ENCODE assay signal across 17 cellular contexts in the genomic region with DNA sequence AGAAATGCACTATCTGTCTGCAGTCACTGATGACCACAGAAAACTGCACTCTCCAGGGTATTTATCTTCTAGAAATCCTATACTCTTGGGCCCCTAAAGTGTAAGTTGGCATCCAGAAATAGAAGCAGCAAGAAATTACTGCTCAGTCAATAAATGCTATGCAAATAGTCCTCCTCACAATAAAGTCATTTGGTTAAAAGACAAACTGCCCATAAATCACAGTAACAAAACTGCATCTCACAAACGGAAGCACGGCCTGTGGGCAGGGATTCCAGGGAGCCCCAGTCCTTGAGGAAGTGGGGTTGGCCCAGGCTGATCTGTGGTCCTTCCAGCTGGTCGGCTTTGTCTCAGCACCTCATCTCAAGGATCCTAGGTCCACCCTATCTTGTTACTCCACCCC. TPM values are rescaled to one million over a fixed set of nuclear protein-coding genes. Genes with fewer than 3 reads are reported as not detected.
DNase-seq lines count a peak whose midpoint lies in the region; ATAC-seq, FAIRE-seq and TF ChIP-seq lines count a peak whose summit lies in the region.
"Had no signal": no experiment of that assay in that cellular context is flagged by ENCODE, and none has a peak within 500 bp of the region (broad histone marks: within the 10 kb centered on the region; RNA-seq: fewer than 3 reads in every experiment).

No MANE protein-coding gene starts in this region.

- no peak overlapping the region for H3K4me3 ChIP-seq in K562
- H3K4me3 ChIP-seq in A673 (ENCODE audit: low read depth, low read length, poor library complexity, severe bottlenecking) = no peak overlapping the region
- H3K4me3 ChIP-seq: GM23248 had no signal

- no peaks in the 10 kb centered on the region for H3K79me2 ChIP-seq in K562 (ENCODE audit: control insufficient read depth, insufficient read depth, low read length)

- TF ChIP-seq CTCF in K562 (IDR thresholded peaks at IDR 0.05 in 2 of 3, conservative IDR thresholded peaks at IDR 0.05 in 1 of 3; ENCODE audit: insufficient read depth in 2 of 3, low read depth in 1 of 3, low read length in 3 of 3) = no peak
- TF ChIP-seq CTCF in A673 (conservative IDR thresholded peaks at IDR 0.05; ENCODE audit: low read depth, low read length) = no peak

- ATAC-seq in K562 (no peak), GM19467 (IDR thresholded peaks at IDR 0.05; ENCODE audit: unreplicated experiment) (no peak), HG02759 (IDR thresholded peaks at IDR 0.05; ENCODE audit: unreplicated experiment) (no peak)

- POLR2A ChIA-PET in K562 (lab: Yijun Ruan, JAX) = no interaction called here
- POLR2A ChIA-PET in A673 (lab: Charles Lee; ENCODE audit: low non-redundant PET) = no interaction called here

- H3K4me1 ChIP-seq in K562 (replicated peaks in 1 of 2; ENCODE audit: control insufficient read depth in 2 of 2, insufficient read depth in 2 of 2, low read length in 2 of 2) = peaks cover 0 to 3% of the 10 kb centered on the region in 2 experiments; a peak in 1 of 5 replicates
- H3K4me1 ChIP-seq in A673 (ENCODE audit: insufficient read depth, low read length, poor library complexity, severe bottlenecking) = no peaks in the 10 kb centered on the region

- H3K27me3 ChIP-seq in K562 (ENCODE audit: control insufficient read depth in 2 of 2, insufficient read depth in 2 of 2, low read length in 2 of 2) (no peaks in the 10 kb centered on the region), A673 (replicated peaks; ENCODE audit: insufficient read depth, low read depth, low read length, poor library complexity) (no peaks in the 10 kb centered on the region)

- intact Hi-C loops in K562 (cut with micrococcal nuclease) (no loop called here), A673 (cut with micrococcal nuclease; ENCODE audit: unreplicated experiment) (no loop called here)

- FAIRE-seq in K562 (lab: Jason Lieb, UNC) = no peak
- FAIRE-seq: A204.1, HepG2 had no signal

- no peaks in the 10 kb centered on the region for H4K20me1 ChIP-seq in K562 (replicated peaks; ENCODE audit: control insufficient read depth, insufficient read depth, low read length)

- no peak for TF ChIP-seq POLR2A in K562 (conservative IDR thresholded peaks at IDR 0.05)

- in situ Hi-C loops in K562 (cut with MboI) = no loop called here

- no peak overlapping the region for H3K4me2 ChIP-seq in K562 (ENCODE audit: insufficient read depth, low read length)

- DNase-seq in NOMO-1 treated with DMSO at 0.1 percent for 48 hours (lab: John Stamatoyannopoulos, UW; ENCODE audit: unreplicated experiment) = peak; percentile 8
- DNase-seq in NOMO-1 treated with dmso at 0.1 percent for 144 hours (lab: John Stamatoyannopoulos, UW; ENCODE audit: unreplicated experiment) = no peak
- peak; percentile 84 to 85 for DNase-seq in NCI-H526 (lab: John Stamatoyannopoulos, UW)
- no peak for DNase-seq in K562 (ENCODE audit: extremely low read depth in 1 of 4, low spot score in 3 of 4)
- DNase-seq in A673 (ENCODE audit: low spot score) = no peak
- no peak for DNase-seq in GOT3 (lab: John Stamatoyannopoulos, UW)
- DNase-seq: GM23248, MM.1S, NCI-H1105, NCI-H187 treated with DMSO at 0.1 percent for 48 hours, NCI-H748 treated with DMSO at 0.1 percent for 48 hours had no signal

- H3K9me3 ChIP-seq in K562 (replicated peaks; ENCODE audit: control insufficient read depth, insufficient read depth, low read depth, low read length) (no peaks in the 10 kb centered on the region), A673 (ENCODE audit: low read depth, low read length, poor library complexity, severe bottlenecking) (no peaks in the 10 kb centered on the region)

- no peak overlapping the region for H3K27ac ChIP-seq in K562 (ENCODE audit: extremely low read depth, low read depth, low read length)
- H3K27ac ChIP-seq in A673 (ENCODE audit: low read depth, low read length, poor library complexity, severe bottlenecking) = no peak overlapping the region
- H3K27ac ChIP-seq: GM23248 had no signal

- H3K9me1 ChIP-seq in K562 (ENCODE audit: control insufficient read depth, insufficient read depth, low read length) = no peaks in the 10 kb centered on the region

- no TSS peak for BruUV-seq in K562 (replicated peaks; lab: Mats Ljungman, UMichigan)
- no TSS peak for BruUV-seq in A673 (replicated peaks; lab: Mats Ljungman, UMichigan)

- H2AFZ ChIP-seq in K562 (ENCODE audit: low read depth, low read length) = no peak overlapping the region
- H2AFZ ChIP-seq: GM23248 had no signal

- no peak for TF ChIP-seq RAD21 in K562 (CRISPR knock-in tag; conservative IDR thresholded peaks at IDR 0.05 in 1 of 2, IDR thresholded peaks at IDR 0.05 in 1 of 2)

- H3K36me3 ChIP-seq in K562 (ENCODE audit: control insufficient read depth, insufficient read depth, low read length) (no peaks in the 10 kb centered on the region), A673 (ENCODE audit: insufficient read depth, low read length, poor library complexity, severe bottlenecking) (no peaks in the 10 kb centered on the region)

- CTCF ChIA-PET in K562 (lab: Yijun Ruan, JAX; ENCODE audit: low intra/inter-chr PET ratio) = no interaction called here
- CTCF ChIA-PET in A673 (lab: Charles Lee) = no interaction called here

- no peak for TF ChIP-seq EP300 in K562 (IDR thresholded peaks at IDR 0.05; ENCODE audit: low read length)

- 11% methylated on average over 3 of the region's 3 CpGs for WGBS in K562 (ENCODE audit: insufficient coverage, low coverage, missing lambda C conversion rate)

- no peak overlapping the region for H3K9ac ChIP-seq in K562 (ENCODE audit: insufficient read depth in 1 of 2, low read depth in 2 of 2, low read length in 2 of 2)
- H3K9ac ChIP-seq: GM23248 had no signal

TF ChIP-seq in K562, 482 proteins besides CTCF, POLR2A, EP300 and RAD21:
- TF ChIP-seq MEIS2 (IDR thresholded peaks at IDR 0.05; ENCODE audit: partially characterized antibody) (peak; percentile 5), HMGN3 (IDR thresholded peaks at IDR 0.05; ENCODE audit: borderline replicate concordance, extremely low read depth, insufficient read length, low read depth, low read length) (no peak)
TF ChIP-seq in K562: peak in this region for 1.

RNA-seq across cellular contexts. Expression of a gene that starts 29.8 kb away (rescaled TPM):
- total RNA-seq in K562 (2011; cell fraction: chromatin; rRNA removed; ENCODE audit: low replicate concordance) = not detected in 2 replicates
- not detected in 2 replicates for total RNA-seq in K562 (2011; cell fraction: nucleolus; rRNA removed)
- total RNA-seq in K562 (2011; cell fraction: nucleoplasm; rRNA removed) = not detected in 2 replicates
- total RNA-seq in K562 (2014; rRNA removed) (not detected in 2 replicates), K562 (2014; rRNA removed; fragmentation: Illumina TruSeq; extraction: Trizol) (not detected in 2 replicates), K562 (2015; rRNA removed; fragmentation: Illumina TruSeq; extraction: Trizol) (not detected in 2 replicates), K562 (2021) (not detected in 2 replicates), A673 (2021) (not detected in 2 replicates)
- polyA plus RNA-seq in K562 (2011; rRNA removed) (not detected in 2 replicates), K562 (2014; fragmentation: Illumina TruSeq; extraction: Trizol) (not detected in 2 replicates), K562 (2014; fragmentation: Nextera tagmentation; extraction: Ambion mirVana) (not detected), K562 (2014; rRNA removed) (not detected in 2 replicates)
- polyA plus RNA-seq in K562 (2011; cell fraction: cytosol; rRNA removed) = not detected in 2 replicates
- not detected in 2 replicates for polyA plus RNA-seq in K562 (2011; cell fraction: nucleus; rRNA removed)
- polyA plus RNA-seq in K562 (2012) = not detected in 2 replicates
- not detected in 2 replicates for polyA minus RNA-seq in K562 (2011; rRNA and poly(A)+ RNA removed)
- not detected in 2 replicates for polyA minus RNA-seq in K562 (2011; cell fraction: cytosol; rRNA and poly(A)+ RNA removed)
- not detected in 2 replicates for polyA minus RNA-seq in K562 (2011; cell fraction: nucleus; rRNA and poly(A)+ RNA removed)
- total RNA-seq: G401; GM23248; T-helper 1 cell treated with Interleukin-12 subunit alpha and Interleukin-12 subunit beta and Interleukin-4 antibody, amounts not matched to agents 30 ng/mL and 1 ng/mL, for 36 hours had no signal
- polyA plus RNA-seq: GM23248 had no signal

Comparison
In these comparisons a context has a peak if more than half of its experiments do, and no peak if none do; other contexts are left out.
1. DNase-seq: peak in NOMO-1 treated with DMSO at 0.1 percent for 48 hours (single experiment) and NCI-H526 (2 of 2); none in NOMO-1 treated with dmso at 0.1 percent for 144 hours (single experiment), K562 (0 of 4), A673 (single experiment) and GOT3 (single experiment).